In the genomic region with DNA sequence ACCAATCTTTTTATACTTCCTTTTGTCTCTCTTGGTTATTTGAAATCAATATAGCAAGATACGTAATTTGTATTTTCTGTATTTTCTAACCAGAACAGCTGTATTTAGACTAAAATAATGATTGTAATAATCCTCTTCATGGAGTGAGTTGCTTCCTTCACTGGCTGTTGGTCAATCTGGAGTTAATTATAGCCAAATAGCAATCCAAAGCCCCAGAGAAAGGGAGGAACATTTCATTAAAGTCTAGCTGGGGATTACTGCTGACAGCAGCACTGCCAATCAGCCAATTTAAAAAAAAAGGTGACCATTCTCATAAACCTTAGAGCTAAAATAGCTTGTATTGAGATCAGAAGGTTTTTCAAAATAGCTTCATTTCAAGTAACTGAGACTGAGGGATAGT, we compare ENCODE assay signal across 24 cellular contexts.
"Had no signal": no experiment of that assay in that cellular context is flagged by ENCODE, and none has a peak within 500 bp of the region (broad histone marks: within the 10 kb centered on the region; RNA-seq: fewer than 3 reads in every experiment).

No MANE protein-coding gene starts in this region.

- DNase-seq: activated CD4-positive, alpha-beta T cell treated with anti-CD3 and anti-CD28 coated beads for 36 hours; activated CD4-positive, CD25-positive, alpha-beta regulatory T cell; activated CD8-positive, alpha-beta memory T cell treated with anti-CD3 and anti-CD28 coated beads, Interleukin-2, amount 10 ng/mL, durations not matched to agents 7 days and 5 days; activated CD8-positive, alpha-beta T cell treated with anti-CD3 and anti-CD28 coated beads, Interleukin-2, amount 10 ng/mL, durations not matched to agents 7 days and 5 days; activated T-cell treated with anti-CD3 and anti-CD28 coated beads, Interleukin-2, amount 50 U/mL, for 48 hours; anterior cingulate cortex; dermis blood vessel endothelial cell; effector CD4-positive, alpha-beta T cell; islet precursor cell; left ventricle myocardium superior; mammary epithelial cell; naive B cell; right lobe of liver; stimulated activated CD4-positive, alpha-beta T cell treated with anti-CD3 and anti-CD28 coated beads, Interleukin-4, amount 100 ng/mL, for 1 hour; stomach; T-helper 1 cell; thyroid gland; upper lobe of left lung had no signal

- H3K27me3 ChIP-seq: esophagus muscularis mucosa, gastroesophageal sphincter, hepatocyte, right lobe of liver, stomach, thyroid gland, upper lobe of left lung had no signal

- H3K27me3 Mint-ChIP-seq: activated CD4-positive, alpha-beta T cell treated with anti-CD3 and anti-CD28 coated beads for 36 hours; activated CD8-positive, alpha-beta memory T cell treated with anti-CD3 and anti-CD28 coated beads, Interleukin-2, amount 10 ng/mL, durations not matched to agents 7 days and 5 days; naive B cell had no signal

- H3K27ac Mint-ChIP-seq: activated CD4-positive, alpha-beta T cell treated with anti-CD3 and anti-CD28 coated beads for 36 hours; activated CD8-positive, alpha-beta memory T cell treated with anti-CD3 and anti-CD28 coated beads, Interleukin-2, amount 10 ng/mL, durations not matched to agents 7 days and 5 days; activated CD8-positive, alpha-beta T cell treated with anti-CD3 and anti-CD28 coated beads, Interleukin-2, amount 10 ng/mL, durations not matched to agents 7 days and 5 days; activated naive CD4-positive, alpha-beta T cell treated with anti-CD3 and anti-CD28 coated beads, Interleukin-2, amount 50 U/mL, for 24 hours; activated T-helper 2 cell treated with anti-CD3 and anti-CD28 coated beads, Interferon-gamma antibody, Interleukin-2, Interleukin-4, amounts not matched to agents 10 μg/mL and 5 μg/mL and 100 μg/mL, durations not matched to agents 14 hours and 24 hours and 36 hours; T-helper 2 cell treated with Interferon-gamma antibody and Interleukin-4, amounts not matched to agents 5 μg/mL and 100 μg/mL, for 36 hours had no signal

- H3K4me1 Mint-ChIP-seq: activated CD4-positive, alpha-beta T cell treated with anti-CD3 and anti-CD28 coated beads for 36 hours; activated CD8-positive, alpha-beta memory T cell treated with anti-CD3 and anti-CD28 coated beads, Interleukin-2, amount 10 ng/mL, durations not matched to agents 7 days and 5 days; activated naive CD4-positive, alpha-beta T cell treated with anti-CD3 and anti-CD28 coated beads, Interleukin-2, amount 50 U/mL, for 24 hours; naive B cell had no signal

- H3K9me3 ChIP-seq: esophagus muscularis mucosa, gastroesophageal sphincter, right lobe of liver, stomach, thyroid gland, upper lobe of left lung had no signal

- H3K4me3 Mint-ChIP-seq: activated CD4-positive, alpha-beta T cell treated with anti-CD3 and anti-CD28 coated beads for 36 hours; activated CD8-positive, alpha-beta memory T cell treated with anti-CD3 and anti-CD28 coated beads, Interleukin-2, amount 10 ng/mL, durations not matched to agents 7 days and 5 days; activated CD8-positive, alpha-beta T cell treated with anti-CD3 and anti-CD28 coated beads, Interleukin-2, amount 10 ng/mL, durations not matched to agents 7 days and 5 days; activated naive CD4-positive, alpha-beta T cell treated with anti-CD3 and anti-CD28 coated beads, Interleukin-2, amount 50 U/mL, for 24 hours; naive B cell; T-helper 2 cell treated with Interferon-gamma antibody and Interleukin-4, amounts not matched to agents 5 μg/mL and 100 μg/mL, for 36 hours had no signal

- H3K36me3 Mint-ChIP-seq: activated CD8-positive, alpha-beta memory T cell treated with anti-CD3 and anti-CD28 coated beads, Interleukin-2, amount 10 ng/mL, durations not matched to agents 7 days and 5 days; activated naive CD4-positive, alpha-beta T cell treated with anti-CD3 and anti-CD28 coated beads, Interleukin-2, amount 50 U/mL, for 24 hours; naive B cell had no signal

- H3K4me1 ChIP-seq: esophagus muscularis mucosa, gastroesophageal sphincter, right lobe of liver, stomach, thyroid gland, upper lobe of left lung had no signal

- H3K4me3 ChIP-seq: esophagus muscularis mucosa, gastroesophageal sphincter, hepatocyte, right lobe of liver, stomach, thyroid gland, upper lobe of left lung had no signal

- H3K9me3 Mint-ChIP-seq: T-helper 2 cell treated with Interferon-gamma antibody and Interleukin-4, amounts not matched to agents 5 μg/mL and 100 μg/mL, for 36 hours had no signal

- H3K27ac ChIP-seq: esophagus muscularis mucosa, gastroesophageal sphincter, hepatocyte, right lobe of liver, stomach, thyroid gland, upper lobe of left lung had no signal

- H3K36me3 ChIP-seq: esophagus muscularis mucosa, gastroesophageal sphincter, right lobe of liver, stomach, thyroid gland, upper lobe of left lung had no signal
